11 cellular contexts compared by ENCODE assay signal in genomic region chr3:132432639-132433038, GRCh38. TPM values are rescaled to one million over a fixed set of nuclear protein-coding genes. Genes with fewer than 3 reads are reported as not detected.
DNase-seq lines count a peak whose midpoint lies in the region; TF ChIP-seq lines count a peak whose summit lies in the region.
"Had no signal": no experiment of that assay in that cellular context is flagged by ENCODE, and none has a peak within 500 bp of the region (broad histone marks: within the 10 kb centered on the region; RNA-seq: fewer than 3 reads in every experiment).

No MANE protein-coding gene starts in this region.

- H3K79me2 ChIP-seq in ACC112 (ENCODE audit: control insufficient read depth, insufficient read depth, low read length, unreplicated experiment), result peaks cover 59% of the 10 kb centered on the region
- H3K79me2 ChIP-seq in Karpas-422 (ENCODE audit: low read length), result peaks cover 81% of the 10 kb centered on the region

- H2AFZ ChIP-seq in ACC112 (ENCODE audit: low read length, unreplicated experiment), result no peak overlapping the region
- H2AFZ ChIP-seq in Karpas-422 (ENCODE audit: low read length), result no peak overlapping the region

- H3K9me2 ChIP-seq in Karpas-422 (replicated peaks; ENCODE audit: insufficient read depth, low read length), result no peaks in the 10 kb centered on the region

- H4K20me1 ChIP-seq in Karpas-422 (ENCODE audit: insufficient read depth, low read depth, low read length), result no peaks in the 10 kb centered on the region

- no peak for TF ChIP-seq CTCF in fibroblast of villous mesenchyme (IDR thresholded peaks at IDR 0.05; ENCODE audit: insufficient read depth, low read depth, low read length)

- DNase-seq in GM04504 (ENCODE audit: low read depth) (peak; percentile 38), SW480 (ENCODE audit: low spot score) (peak; percentile 53), fibroblast of villous mesenchyme (ENCODE audit: low read depth) (peak; percentile 91), Karpas-422 (no peak), medulla oblongata (ENCODE audit: extremely low spot score) (no peak), KG1 (lab: John Stamatoyannopoulos, UW) (no peak), C1 segment of cervical spinal cord (lab: John Stamatoyannopoulos, UW) (no peak)
- DNase-seq: GDM1 had no signal

- H3K27me3 ChIP-seq in ACC112 (ENCODE audit: insufficient read depth, low read length), result no peaks in the 10 kb centered on the region
- no peaks in the 10 kb centered on the region for H3K27me3 ChIP-seq in Karpas-422 (ENCODE audit: low read length)

- H3K36me3 ChIP-seq in ACC112 (ENCODE audit: insufficient read depth, low read length) (peaks cover 18% of the 10 kb centered on the region; the same call in 1 of the 2 replicates), Karpas-422 (ENCODE audit: insufficient read depth, low read length) (peaks cover 12% of the 10 kb centered on the region; the same call in 1 of the 2 replicates)

- H3K4me3 ChIP-seq in ACC112 (ENCODE audit: low read depth, low read length) (no peak overlapping the region), fibroblast of villous mesenchyme (ENCODE audit: low read depth, low read length) (no peak overlapping the region), Karpas-422 (ENCODE audit: low read length) (no peak overlapping the region)
- H3K4me3 ChIP-seq: lung had no signal

- H3K27ac ChIP-seq in ACC112 (ENCODE audit: low read depth, low read length), result peak overlapping the region; percentile 80
- H3K27ac ChIP-seq in Karpas-422 (ENCODE audit: low read length), result no peak overlapping the region
- H3K27ac ChIP-seq: KMS-11 had no signal

- H3K4me1 ChIP-seq in ACC112 (ENCODE audit: control insufficient read depth, insufficient read depth, low read length, unreplicated experiment), result peaks cover 37% of the 10 kb centered on the region
- no peaks in the 10 kb centered on the region for H3K4me1 ChIP-seq in Karpas-422 (ENCODE audit: low read length)

- H3K9ac ChIP-seq in Karpas-422 (ENCODE audit: low read length), result no peak overlapping the region
- H3K9ac ChIP-seq: KMS-11 had no signal

- H3K9me3 ChIP-seq in Karpas-422 (ENCODE audit: low read length), result no peaks in the 10 kb centered on the region

- no peak overlapping the region for H3K4me2 ChIP-seq in Karpas-422 (ENCODE audit: low read depth, low read length, poor library complexity, severe bottlenecking)
- H3K4me2 ChIP-seq: KMS-11 had no signal

RNA-seq across cellular contexts. Expression of gene DNAJC13, which starts 15.3 kb away (rescaled TPM):
- 91.8 and 107 TPM in 2 replicates for total RNA-seq in fibroblast of villous mesenchyme
- total RNA-seq in Karpas-422 (2014; rRNA removed; shearing (Covaris generic); ENCODE audit: low replicate concordance), result 33.2 and 38.9 TPM in 2 replicates

Comparison
In these comparisons a context has a peak if more than half of its experiments do, and no peak if none do; other contexts are left out.
1. DNase-seq: peak in GM04504 (single experiment), SW480 (single experiment) and fibroblast of villous mesenchyme (single experiment); none in Karpas-422 (single experiment), medulla oblongata (single experiment), KG1 (single experiment) and C1 segment of cervical spinal cord (0 of 14).